8 cellular contexts compared by ENCODE assay signal in genomic region chr5:81779935-81780266, GRCh38. TPM values are rescaled to one million over a fixed set of nuclear protein-coding genes. Genes with fewer than 3 reads are reported as not detected.
DNase-seq lines count a peak whose midpoint lies in the region; ATAC-seq and TF ChIP-seq lines count a peak whose summit lies in the region.

No MANE protein-coding gene starts in this region.

- 68% methylated on average over 4 of the region's 4 CpGs for WGBS in right lobe of liver (ENCODE audit: insufficient coverage, low coverage, low lambda C conversion rate, missing lambda C conversion rate)
- WGBS in thyroid gland, 2 donors, result 88 to 92% methylated on average over 4 of the region's 4 CpGs

- H3K36me3 ChIP-seq in right lobe of liver (no peaks in the 10 kb centered on the region), thyroid gland (no peaks in the 10 kb centered on the region), BE2C (no peaks in the 10 kb centered on the region)

- no peak overlapping the region for H3K4me3 ChIP-seq in right lobe of liver
- no peak overlapping the region for H3K4me3 ChIP-seq in thyroid gland (replicated peaks in 1 of 3)
- H3K4me3 ChIP-seq in BE2C (ENCODE audit: low read depth, low read length), result no peak overlapping the region

- peak; percentile 3 to 14 for DNase-seq in activated CD4-positive, alpha-beta T cell treated with anti-CD3 and anti-CD28 coated beads, Interleukin-2, amount 50 U/mL, for 48 hours
- DNase-seq in activated CD4-positive, alpha-beta T cell treated with anti-CD3 and anti-CD28 coated beads for 48 hours, result no peak
- peak; percentile 35 for DNase-seq in activated T-cell treated with anti-CD3 and anti-CD28 coated beads, Interleukin-2, amount 50 U/mL, for 24 hours
- DNase-seq in right lobe of liver (no peak), thyroid gland (no peak), COR-L47 (lab: John Stamatoyannopoulos, UW) (no peak), BE2C (no peak)

- no peaks in the 10 kb centered on the region for H3K9me3 Mint-ChIP-seq in activated T-cell treated with anti-CD3 and anti-CD28 coated beads, Interleukin-2, amount 50 U/mL, for 24 hours

- peaks cover 1% of the 10 kb centered on the region for H3K36me3 Mint-ChIP-seq in activated T-cell treated with anti-CD3 and anti-CD28 coated beads, Interleukin-2, amount 50 U/mL, for 24 hours (ENCODE audit: low read depth)

- no peaks in the 10 kb centered on the region for H3K27me3 Mint-ChIP-seq in activated T-cell treated with anti-CD3 and anti-CD28 coated beads, Interleukin-2, amount 50 U/mL, for 24 hours

- TF ChIP-seq CTCF in right lobe of liver (IDR thresholded peaks at IDR 0.05) (no peak), thyroid gland (IDR thresholded peaks at IDR 0.05) (no peak), BE2C (IDR thresholded peaks at IDR 0.05; ENCODE audit: low read depth, low read length) (no peak)

- TF ChIP-seq POLR2A in right lobe of liver (IDR thresholded peaks at IDR 0.05), result no peak
- TF ChIP-seq POLR2A in thyroid gland (IDR thresholded peaks at IDR 0.05), result no peak

- H3K4me1 Mint-ChIP-seq in activated T-cell treated with anti-CD3 and anti-CD28 coated beads, Interleukin-2, amount 50 U/mL, for 24 hours (ENCODE audit: low read depth), result peaks cover 24% of the 10 kb centered on the region

- H3K27ac Mint-ChIP-seq in activated T-cell treated with anti-CD3 and anti-CD28 coated beads, Interleukin-2, amount 50 U/mL, for 24 hours, result peak overlapping the region; percentile 90

- no peaks in the 10 kb centered on the region for H3K27me3 ChIP-seq in right lobe of liver
- no peaks in the 10 kb centered on the region for H3K27me3 ChIP-seq in thyroid gland
- no peaks in the 10 kb centered on the region for H3K27me3 ChIP-seq in BE2C

- H3K4me3 Mint-ChIP-seq in activated T-cell treated with anti-CD3 and anti-CD28 coated beads, Interleukin-2, amount 50 U/mL, for 24 hours, result peak overlapping the region; percentile 81

- ATAC-seq in right lobe of liver (peak in 2 of 4 donors; percentile 7 to 9), HG02763 (IDR thresholded peaks at IDR 0.05; ENCODE audit: unreplicated experiment) (no peak)

- H3K27ac ChIP-seq in right lobe of liver, result peak overlapping the region; percentile 65 to 76 (median 74)
- H3K27ac ChIP-seq in thyroid gland, result peak overlapping the region; percentile 60 to 87 (median 76)

- H3K4me1 ChIP-seq in right lobe of liver (peaks cover 0 to 16% (median 4%) of the 10 kb centered on the region in 4 donors), thyroid gland (peaks cover 17 to 20% of the 10 kb centered on the region in 2 donors), BE2C (peaks cover 4% of the 10 kb centered on the region; the same call in 1 of the 2 replicates)

- intact Hi-C loops in right lobe of liver (cut with DNase I) (no loop called here), thyroid gland (cut with DNase I) (no loop called here)

- H3K9me3 ChIP-seq in right lobe of liver (no peaks in the 10 kb centered on the region), thyroid gland (no peaks in the 10 kb centered on the region), BE2C (no peaks in the 10 kb centered on the region)

RNA-seq across cellular contexts. Expression of gene SSBP2, which starts 29.0 kb away (rescaled TPM):
- total RNA-seq in right lobe of liver (1 to 10 TPM; 2.0 to 4.8 (median 3.7) TPM), thyroid gland (10 to 100 TPM; 38.6 to 58.5 (median 51.8) TPM)
- polyA plus RNA-seq in BE2C (2012; ENCODE audit: insufficient read depth, insufficient read length, low read depth), result 146 TPM

Comparison
In these comparisons a context has a peak if more than half of its experiments do, and no peak if none do; other contexts are left out.
1. DNase-seq: peak in activated CD4-positive, alpha-beta T cell treated with anti-CD3 and anti-CD28 coated beads, Interleukin-2, amount 50 U/mL, for 48 hours (2 of 2) and activated T-cell treated with anti-CD3 and anti-CD28 coated beads, Interleukin-2, amount 50 U/mL, for 24 hours (single experiment); none in activated CD4-positive, alpha-beta T cell treated with anti-CD3 and anti-CD28 coated beads for 48 hours (single experiment), right lobe of liver (0 of 3), thyroid gland (0 of 2), COR-L47 (single experiment) and BE2C (single experiment).
2. RNA of gene SSBP2, which starts 29.0 kb away (total RNA-seq): 38.6 to 58.5 TPM in thyroid gland; 2.0 to 4.8 TPM in right lobe of liver; every median in the first group is over 4 times any median in the second.